ENCODE assay signal across 8 cellular contexts in genomic region chr1:45686081-45687013, GRCh38. TPM values are rescaled to one million over a fixed set of nuclear protein-coding genes. Genes with fewer than 3 reads are reported as not detected.
A peak's percentile ranks its signal among the peaks of the same experiment; 100 is the strongest.
DNase-seq lines count a peak whose midpoint lies in the region; ATAC-seq and TF ChIP-seq lines count a peak whose summit lies in the region.

A gene with protein sequence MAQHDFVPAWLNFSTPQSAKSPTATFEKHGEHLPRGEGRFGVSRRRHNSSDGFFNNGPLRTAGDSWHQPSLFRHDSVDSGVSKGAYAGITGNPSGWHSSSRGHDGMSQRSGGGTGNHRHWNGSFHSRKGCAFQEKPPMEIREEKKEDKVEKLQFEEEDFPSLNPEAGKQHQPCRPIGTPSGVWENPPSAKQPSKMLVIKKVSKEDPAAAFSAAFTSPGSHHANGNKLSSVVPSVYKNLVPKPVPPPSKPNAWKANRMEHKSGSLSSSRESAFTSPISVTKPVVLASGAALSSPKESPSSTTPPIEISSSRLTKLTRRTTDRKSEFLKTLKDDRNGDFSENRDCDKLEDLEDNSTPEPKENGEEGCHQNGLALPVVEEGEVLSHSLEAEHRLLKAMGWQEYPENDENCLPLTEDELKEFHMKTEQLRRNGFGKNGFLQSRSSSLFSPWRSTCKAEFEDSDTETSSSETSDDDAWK (minus strand): TSS chr1:45686533. CDS start chr1:45659087, 27,446 bp downstream.

- peak within 1 kb of the TSS; percentile 96 for H3K4me3 Mint-ChIP-seq in activated CD4-positive, alpha-beta T cell treated with anti-CD3 and anti-CD28 coated beads, Interleukin-2, amount 10 ng/mL, durations not matched to agents 7 days and 5 days

- peaks cover 15% of the 10 kb centered on the region for H3K36me3 Mint-ChIP-seq in activated CD4-positive, alpha-beta T cell treated with anti-CD3 and anti-CD28 coated beads, Interleukin-2, amount 10 ng/mL, durations not matched to agents 7 days and 5 days (ENCODE audit: low read depth)

- no peaks in the 10 kb centered on the region for H3K9me3 ChIP-seq in BLaER1 treated with 17β-estradiol and CSF1 and Interleukin-3, amounts not matched to agents 10 nM and 100 nM (replicated peaks in 1 of 11)
- no peaks in the 10 kb centered on the region for H3K9me3 ChIP-seq in left lung

- peak within 1 kb of the TSS; percentile 98 for H3K27ac Mint-ChIP-seq in activated CD4-positive, alpha-beta T cell treated with anti-CD3 and anti-CD28 coated beads, Interleukin-2, amount 10 ng/mL, durations not matched to agents 7 days and 5 days

- POLR2A ChIA-PET in activated CD4-positive, alpha-beta T cell treated with anti-CD3 and anti-CD28 coated beads, Interleukin-2, amount 10 ng/mL, durations not matched to agents 7 days and 5 days (lab: Charles Lee): interaction anchor here (1.1 kb wide), 1 partner anchor 40 kb away, joined by 3 read pairs; no protein-coding TSS in a partner anchor

- H3K4me1 ChIP-seq in BLaER1 treated with 17β-estradiol and CSF1 and Interleukin-3, amounts not matched to agents 10 nM and 100 nM: peaks cover 30 to 56% (median 50%) of the 10 kb centered on the region in 10 experiments
- peaks cover 31 to 57% of the 10 kb centered on the region in 2 donors for H3K4me1 ChIP-seq in left lung

- H3K27me3 Mint-ChIP-seq in activated CD4-positive, alpha-beta T cell treated with anti-CD3 and anti-CD28 coated beads, Interleukin-2, amount 10 ng/mL, durations not matched to agents 7 days and 5 days: no peaks in the 10 kb centered on the region

- H4K20me1 ChIP-seq in BLaER1 treated with 17β-estradiol and CSF1 and Interleukin-3, amounts not matched to agents 10 nM and 100 nM: peaks cover 11 to 44% (median 33%) of the 10 kb centered on the region in 11 experiments; a peak in 19 of 22 replicates

- H3K36me3 ChIP-seq in BLaER1 treated with 17β-estradiol and CSF1 and Interleukin-3, amounts not matched to agents 10 nM and 100 nM: peaks cover 6 to 35% (median 21%) of the 10 kb centered on the region in 11 experiments; a peak in 20 of 22 replicates
- H3K36me3 ChIP-seq in left lung: peaks cover 0 to 9% of the 10 kb centered on the region in 2 donors

- intact Hi-C loops in left lung (cut with DNase I): no loop called here

- no peaks in the 10 kb centered on the region for H3K27me3 ChIP-seq in BLaER1 treated with 17β-estradiol and CSF1 and Interleukin-3, amounts not matched to agents 10 nM and 100 nM
- no peaks in the 10 kb centered on the region for H3K27me3 ChIP-seq in left lung

- no peaks in the 10 kb centered on the region for H3K9me3 Mint-ChIP-seq in activated CD4-positive, alpha-beta T cell treated with anti-CD3 and anti-CD28 coated beads, Interleukin-2, amount 10 ng/mL, durations not matched to agents 7 days and 5 days

- CTCF ChIA-PET in activated CD4-positive, alpha-beta T cell treated with anti-CD3 and anti-CD28 coated beads, Interleukin-2, amount 10 ng/mL, durations not matched to agents 7 days and 5 days (lab: Charles Lee): interaction anchor here (0.6 to 1.2 kb wide), 7 partner anchors 9 to 386 kb away, joined by 3 to 5 read pairs (median 3); no protein-coding TSS in a partner anchor

- H3K4me2 ChIP-seq in BLaER1 treated with 17β-estradiol and CSF1 and Interleukin-3, amounts not matched to agents 10 nM and 100 nM: peak within 1 kb of the TSS; percentile 87 to 99 (median 94)

- peak within 1 kb of the TSS; percentile 90 to 98 (median 95) for H3K9ac ChIP-seq in BLaER1 treated with 17β-estradiol and CSF1 and Interleukin-3, amounts not matched to agents 10 nM and 100 nM

- H3K4me1 Mint-ChIP-seq in activated CD4-positive, alpha-beta T cell treated with anti-CD3 and anti-CD28 coated beads, Interleukin-2, amount 10 ng/mL, durations not matched to agents 7 days and 5 days: peaks cover 43% of the 10 kb centered on the region

- H3K4me3 ChIP-seq in BLaER1 treated with 17β-estradiol and CSF1 and Interleukin-3, amounts not matched to agents 10 nM and 100 nM: peak within 1 kb of the TSS; percentile 83 to 98 (median 95)
- peak within 1 kb of the TSS; percentile 91 to 100 for H3K4me3 ChIP-seq in left lung

- peak within 1 kb of the TSS; percentile 96 to 99 (median 98) for H3K27ac ChIP-seq in BLaER1 treated with 17β-estradiol and CSF1 and Interleukin-3, amounts not matched to agents 10 nM and 100 nM
- peak within 1 kb of the TSS; percentile 99 for H3K27ac ChIP-seq in left lung

- peak in 1 of 2 donors; percentile 15 for TF ChIP-seq CTCF in left lung (IDR thresholded peaks at IDR 0.05)

- DNase-seq in GM19240 (ENCODE audit: insufficient read length, low spot score) (peak; percentile 71), NCI-H526 treated with DMSO at 0.1 percent for 48 hours (lab: John Stamatoyannopoulos, UW) (peak; percentile 98), cortex of kidney (lab: John Stamatoyannopoulos, UW) (peak; percentile 46), left lung (peak; percentile 99)
- DNase-seq in activated CD4-positive, alpha-beta T cell treated with anti-CD3 and anti-CD28 coated beads, Interleukin-2, amount 10 ng/mL, durations not matched to agents 7 days and 5 days: peak; percentile 97
- DNase-seq in stimulated activated CD4-positive, alpha-beta T cell treated with anti-CD3 and anti-CD28 coated beads, Interleukin-2, amount 100 ng/mL, for 48 hours: peak; percentile 96 to 98

- peak; percentile 66 for ATAC-seq in HG03460 (IDR thresholded peaks at IDR 0.05; ENCODE audit: unreplicated experiment)
- ATAC-seq in left lung: peak; percentile 90

RNA-seq across cellular contexts. Expression of the gene that starts here (rescaled TPM):
- 100 to 1,000 TPM; 117 to 124 TPM for total RNA-seq in activated CD4-positive, alpha-beta T cell treated with anti-CD3 and anti-CD28 coated beads, Interleukin-2, amount 10 ng/mL, durations not matched to agents 7 days and 5 days
- 100 to 1,000 TPM in 1 of 2 donors, 10 to 100 TPM in 1; 94.9 to 113 TPM for total RNA-seq in left lung

Comparison
In these comparisons a context has a peak if more than half of its experiments do, and no peak if none do; other contexts are left out.
1. Peak in every context shown above with its lines: DNase-seq, ATAC-seq, H3K4me3 ChIP-seq and H3K27ac ChIP-seq.
2. DNase-seq: peak in every context shown above with its lines; median percentile 99 in left lung; 98 in NCI-H526 treated with DMSO at 0.1 percent for 48 hours; 97 in activated CD4-positive, alpha-beta T cell treated with anti-CD3 and anti-CD28 coated beads, Interleukin-2, amount 10 ng/mL, durations not matched to agents 7 days and 5 days; 97 in stimulated activated CD4-positive, alpha-beta T cell treated with anti-CD3 and anti-CD28 coated beads, Interleukin-2, amount 100 ng/mL, for 48 hours; 71 in GM19240; 46 in cortex of kidney.